ENCODE assay signal across 9 cellular contexts in the genomic region with DNA sequence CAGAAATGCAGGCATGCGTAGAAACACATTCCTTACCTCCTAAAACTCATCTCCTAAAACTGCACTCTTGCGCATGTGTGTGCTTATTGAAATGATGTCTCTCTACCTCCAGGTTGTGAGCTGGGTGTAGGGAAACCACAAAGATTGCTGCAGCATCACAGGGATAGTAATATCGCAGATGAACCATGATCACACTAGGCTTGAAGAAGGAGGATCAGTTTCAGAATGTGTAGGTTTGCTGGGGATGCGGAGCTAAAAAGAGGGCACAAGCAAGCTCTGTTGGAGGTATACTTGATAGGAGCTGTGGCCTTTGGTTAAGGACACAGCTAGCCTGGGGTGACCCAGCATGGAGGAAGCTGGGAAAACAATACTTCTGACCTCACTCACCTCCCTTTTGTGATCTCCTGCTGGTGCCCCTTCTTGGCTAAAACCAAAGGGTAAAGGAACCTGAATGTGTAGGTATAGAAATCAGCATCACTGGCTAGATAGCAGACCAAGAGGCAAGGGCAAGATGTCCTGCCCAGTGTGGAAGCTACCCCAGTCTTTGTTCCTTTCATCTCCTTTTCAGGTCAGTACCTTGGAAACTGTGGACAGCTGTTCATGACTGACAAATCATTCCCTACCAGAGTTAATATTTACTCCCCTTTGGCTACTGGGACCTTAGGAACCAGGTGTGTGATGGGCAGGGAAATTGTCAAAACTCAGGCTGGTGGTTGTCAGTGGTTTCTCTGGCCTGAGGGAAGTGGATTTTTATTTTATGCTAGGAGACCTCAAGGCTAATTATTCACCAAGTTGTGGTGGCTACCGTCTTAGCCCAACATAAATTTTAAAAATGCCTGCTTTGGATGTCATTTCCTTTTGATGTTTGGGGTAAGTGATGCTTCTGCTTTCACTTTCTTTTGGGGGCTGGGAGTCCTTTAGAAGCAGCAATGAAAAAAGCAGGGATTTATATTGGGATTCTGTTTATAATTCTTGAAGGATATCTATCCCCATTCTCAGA.
A peak's percentile ranks its signal among the peaks of the same experiment; 100 is the strongest.
DNase-seq lines count a peak whose midpoint lies in the region; ATAC-seq, FAIRE-seq and TF ChIP-seq lines count a peak whose summit lies in the region.
"Had no signal": no experiment of that assay in that cellular context is flagged by ENCODE, and none has a peak within 500 bp of the region (broad histone marks: within the 10 kb centered on the region; RNA-seq: fewer than 3 reads in every experiment).

No MANE protein-coding gene starts in this region.

- no peak for TF ChIP-seq CTCF in bronchial epithelial cell (IDR thresholded peaks at IDR 0.05; ENCODE audit: insufficient read depth, low read length, severe bottlenecking)

- ATAC-seq in GM19467 (IDR thresholded peaks at IDR 0.05; ENCODE audit: unreplicated experiment) = peak; percentile 76
- peak; percentile 67 for ATAC-seq in HG03378 (IDR thresholded peaks at IDR 0.05; ENCODE audit: unreplicated experiment)

- FAIRE-seq in bronchial epithelial cell (lab: Jason Lieb, UNC) = peak; percentile 32

- H3K27me3 ChIP-seq in bronchial epithelial cell (ENCODE audit: control insufficient read depth, insufficient read depth, low read length) = no peaks in the 10 kb centered on the region
- H3K27me3 ChIP-seq: esophagus squamous epithelium had no signal

- DNase-seq in EH (ENCODE audit: low read depth) (peak; percentile 19), bronchial epithelial cell (ENCODE audit: low read depth) (no peak), GOT3 (lab: John Stamatoyannopoulos, UW) (no peak), putamen (ENCODE audit: low spot score) (no peak), NCI-H345 (lab: John Stamatoyannopoulos, UW) (no peak), NCI-H1092 (lab: John Stamatoyannopoulos, UW) (no peak)
- DNase-seq: esophagus squamous epithelium had no signal

- no peak overlapping the region for H3K4me3 ChIP-seq in bronchial epithelial cell (ENCODE audit: low read depth, low read length)
- H3K4me3 ChIP-seq: esophagus squamous epithelium had no signal

- H3K36me3 ChIP-seq in bronchial epithelial cell (ENCODE audit: control insufficient read depth, insufficient read depth, low read length) = no peaks in the 10 kb centered on the region
- H3K36me3 ChIP-seq: esophagus squamous epithelium had no signal
